12 cellular contexts compared by ENCODE assay signal in the genomic region with DNA sequence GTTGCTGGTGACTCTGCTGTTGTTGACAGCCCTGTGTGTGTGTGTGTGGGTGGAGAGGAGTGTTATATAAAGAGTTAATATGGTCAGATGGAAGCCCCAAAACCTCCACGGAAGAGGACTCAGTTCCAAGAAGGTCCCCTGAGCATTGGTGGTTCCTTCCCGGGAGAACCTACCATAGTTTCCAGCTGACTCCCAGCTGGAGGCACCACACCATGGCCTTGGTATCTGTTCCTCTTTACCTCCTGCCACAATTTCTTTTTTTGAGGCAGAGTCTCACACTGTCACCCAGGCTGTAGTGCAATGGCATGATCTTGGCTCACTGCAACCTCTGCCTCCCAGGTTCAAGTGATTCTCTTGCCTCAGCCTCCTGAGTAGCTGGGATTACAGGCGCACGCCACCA. TPM values are rescaled to one million over a fixed set of nuclear protein-coding genes. Genes with fewer than 3 reads are reported as not detected.
A peak's percentile ranks its signal among the peaks of the same experiment; 100 is the strongest.
DNase-seq lines count a peak whose midpoint lies in the region; ATAC-seq and TF ChIP-seq lines count a peak whose summit lies in the region.
"Had no signal": no experiment of that assay in that cellular context is flagged by ENCODE, and none has a peak within 500 bp of the region (broad histone marks: within the 10 kb centered on the region; RNA-seq: fewer than 3 reads in every experiment).

No MANE protein-coding gene starts in this region.

- H3K36me3 ChIP-seq in left lung, result no peaks in the 10 kb centered on the region
- H3K36me3 ChIP-seq: cardiac muscle cell, thoracic aorta had no signal

- H3K27me3 Mint-ChIP-seq in CD4-positive, alpha-beta T cell, result no peaks in the 10 kb centered on the region
- H3K27me3 Mint-ChIP-seq in activated CD4-positive, alpha-beta memory T cell treated with anti-CD3 and anti-CD28 coated beads, Interleukin-2, amount 10 ng/mL, durations not matched to agents 7 days and 5 days, result no peaks in the 10 kb centered on the region
- H3K27me3 Mint-ChIP-seq in type B pancreatic cell, result peaks cover 3% of the 10 kb centered on the region

- peaks cover 6% of the 10 kb centered on the region for H3K36me3 Mint-ChIP-seq in CD4-positive, alpha-beta T cell (ENCODE audit: low read depth)
- peaks cover 21% of the 10 kb centered on the region for H3K36me3 Mint-ChIP-seq in activated CD4-positive, alpha-beta memory T cell treated with anti-CD3 and anti-CD28 coated beads, Interleukin-2, amount 10 ng/mL, durations not matched to agents 7 days and 5 days (ENCODE audit: low read depth)
- no peaks in the 10 kb centered on the region for H3K36me3 Mint-ChIP-seq in type B pancreatic cell

- DNase-seq in CD4-positive, alpha-beta T cell, result no peak
- DNase-seq in activated CD4-positive, alpha-beta memory T cell treated with anti-CD3 and anti-CD28 coated beads, Interleukin-2, amount 10 ng/mL, durations not matched to agents 7 days and 5 days, result no peak
- DNase-seq in left lung (no peak), DMS114 treated with DMSO at 0.1 percent for 48 hours (lab: John Stamatoyannopoulos, UW; ENCODE audit: unreplicated experiment) (no peak), epidermal melanocyte (ENCODE audit: insufficient read length, low spot score) (no peak), type B pancreatic cell (ENCODE audit: extremely low spot score, unreplicated experiment) (no peak)
- DNase-seq: NCI-H524 treated with DMSO at 0.1 percent for 48 hours had no signal

- CTCF ChIA-PET in CD4-positive, alpha-beta T cell (lab: Charles Lee), result interaction anchor here (1.0 kb wide), 1 partner anchor 89 kb away, joined by 3 read pairs; no protein-coding TSS in a partner anchor
- CTCF ChIA-PET in activated CD4-positive, alpha-beta memory T cell treated with anti-CD3 and anti-CD28 coated beads, Interleukin-2, amount 10 ng/mL, durations not matched to agents 7 days and 5 days (lab: Charles Lee), result no interaction called here

- peaks cover 57% of the 10 kb centered on the region for H3K4me1 Mint-ChIP-seq in CD4-positive, alpha-beta T cell (ENCODE audit: low read depth)
- H3K4me1 Mint-ChIP-seq in activated CD4-positive, alpha-beta memory T cell treated with anti-CD3 and anti-CD28 coated beads, Interleukin-2, amount 10 ng/mL, durations not matched to agents 7 days and 5 days, result peaks cover 54% of the 10 kb centered on the region
- H3K4me1 Mint-ChIP-seq in type B pancreatic cell (ENCODE audit: unreplicated experiment), result peaks cover 16% of the 10 kb centered on the region

- no peak overlapping the region for H3K4me3 ChIP-seq in left lung
- H3K4me3 ChIP-seq: cardiac muscle cell, thoracic aorta had no signal

- ATAC-seq in CD4-positive, alpha-beta T cell (ENCODE audit: poor library complexity), result no peak
- peak; percentile 34 for ATAC-seq in GM19438 (IDR thresholded peaks at IDR 0.05; ENCODE audit: low read depth, unreplicated experiment)
- ATAC-seq in HG03097 (IDR thresholded peaks at IDR 0.05; ENCODE audit: low FRiP score, unreplicated experiment), result peak; percentile 30
- no peak for ATAC-seq in left lung
- ATAC-seq: activated CD4-positive, CD25-positive, alpha-beta regulatory T cell treated with anti-CD3 and anti-CD28 coated beads, Interleukin-2, amount 50 U/mL, for 24 hours had no signal

- peak overlapping the region; percentile 84 for H3K27ac Mint-ChIP-seq in CD4-positive, alpha-beta T cell
- H3K27ac Mint-ChIP-seq in activated CD4-positive, alpha-beta memory T cell treated with anti-CD3 and anti-CD28 coated beads, Interleukin-2, amount 10 ng/mL, durations not matched to agents 7 days and 5 days, result peak overlapping the region; percentile 21
- no peak overlapping the region for H3K27ac Mint-ChIP-seq in type B pancreatic cell

- no peaks in the 10 kb centered on the region for H3K9me3 ChIP-seq in CD4-positive, alpha-beta T cell (ENCODE audit: control insufficient read depth, low read length)
- H3K9me3 ChIP-seq in left lung, result no peaks in the 10 kb centered on the region
- H3K9me3 ChIP-seq: thoracic aorta had no signal

- intact Hi-C loops in CD4-positive, alpha-beta T cell (cut with DNase I, micrococcal nuclease), result loop anchor here in 1 of 2 experiments (5.0 kb wide), 2 partner anchors 62 to 138 kb away; no protein-coding TSS in a partner anchor
- intact Hi-C loops in left lung (cut with DNase I), result no loop called here

- no peaks in the 10 kb centered on the region for H3K27me3 ChIP-seq in CD4-positive, alpha-beta T cell (ENCODE audit: control insufficient read depth, insufficient read depth, low read length)
- no peaks in the 10 kb centered on the region for H3K27me3 ChIP-seq in left lung
- H3K27me3 ChIP-seq: cardiac muscle cell had no signal

- no peak overlapping the region for H3K27ac ChIP-seq in CD4-positive, alpha-beta T cell (ENCODE audit: low read depth, low read length)
- H3K27ac ChIP-seq in left lung, result no peak overlapping the region
- H3K27ac ChIP-seq: cardiac muscle cell, thoracic aorta had no signal

- no peaks in the 10 kb centered on the region for H3K9me3 Mint-ChIP-seq in CD4-positive, alpha-beta T cell
- peaks cover 10% of the 10 kb centered on the region for H3K9me3 Mint-ChIP-seq in activated CD4-positive, alpha-beta memory T cell treated with anti-CD3 and anti-CD28 coated beads, Interleukin-2, amount 10 ng/mL, durations not matched to agents 7 days and 5 days
- H3K9me3 Mint-ChIP-seq in type B pancreatic cell, result peaks cover 6% of the 10 kb centered on the region

- peaks cover 0 to 38% of the 10 kb centered on the region in 2 donors for H3K4me1 ChIP-seq in left lung

- POLR2A ChIA-PET in CD4-positive, alpha-beta T cell (lab: Charles Lee), result interaction anchor here (1.2 kb wide), 1 partner anchor 16 kb away, joined by 3 read pairs; a partner anchor contains a TSS
- POLR2A ChIA-PET in activated CD4-positive, alpha-beta memory T cell treated with anti-CD3 and anti-CD28 coated beads, Interleukin-2, amount 10 ng/mL, durations not matched to agents 7 days and 5 days (lab: Charles Lee), result interaction anchor here (9.8 kb wide), 1 partner anchor 18 kb away, joined by 407 read pairs; a partner anchor contains a TSS

- no peak for TF ChIP-seq CTCF in CD4-positive, alpha-beta T cell (IDR thresholded peaks at IDR 0.05)
- no peak for TF ChIP-seq CTCF in left lung (IDR thresholded peaks at IDR 0.05)
- no peak for TF ChIP-seq CTCF in type B pancreatic cell (conservative IDR thresholded peaks at IDR 0.05)

- H3K4me3 Mint-ChIP-seq in CD4-positive, alpha-beta T cell, result no peak overlapping the region
- H3K4me3 Mint-ChIP-seq in activated CD4-positive, alpha-beta memory T cell treated with anti-CD3 and anti-CD28 coated beads, Interleukin-2, amount 10 ng/mL, durations not matched to agents 7 days and 5 days, result no peak overlapping the region
- H3K4me3 Mint-ChIP-seq in type B pancreatic cell, result no peak overlapping the region

RNA-seq across cellular contexts. Expression of a gene that starts 15.9 kb away (rescaled TPM):
- total RNA-seq in CD4-positive, alpha-beta T cell, result 100 to 1,000 TPM; 138 to 139 TPM
- total RNA-seq in activated CD4-positive, alpha-beta memory T cell treated with anti-CD3 and anti-CD28 coated beads, Interleukin-2, amount 10 ng/mL, durations not matched to agents 7 days and 5 days, result 100 to 1,000 TPM; 296 to 304 TPM
- total RNA-seq in left lung (10 to 100 TPM; 24.3 to 41.5 TPM), type B pancreatic cell (ENCODE audit: low replicate concordance) (8.7 and 45.3 TPM in 2 replicates)

Comparison
In these comparisons a context has a peak if more than half of its experiments do, and no peak if none do; other contexts are left out.
1. ATAC-seq: peak in GM19438 (single experiment) and HG03097 (single experiment); none in CD4-positive, alpha-beta T cell (single experiment) and left lung (single experiment).